ENCODE assay signal across 31 cellular contexts in genomic region chr17:8662076-8662831, GRCh38.
"Had no signal": no experiment of that assay in that cellular context is flagged by ENCODE, and none has a peak within 500 bp of the region (broad histone marks: within the 10 kb centered on the region; RNA-seq: fewer than 3 reads in every experiment).

No MANE protein-coding gene starts in this region.

- H3K27ac ChIP-seq: body of pancreas, breast epithelium, SJCRH30, SK-N-MC, VCaP had no signal

- H3K36me3 Mint-ChIP-seq: activated CD4-positive, alpha-beta memory T cell treated with anti-CD3 and anti-CD28 coated beads for 36 hours; activated naive CD4-positive, alpha-beta T cell treated with anti-CD3 and anti-CD28 coated beads, Interleukin-2, amount 10 ng/mL, durations not matched to agents 7 days and 5 days; activated naive CD8-positive, alpha-beta T cell had no signal

- FAIRE-seq: astrocyte had no signal

- H3K9me3 ChIP-seq: MG63, SJCRH30 had no signal

- H3K27ac Mint-ChIP-seq: activated B cell treated with CpG ODN at 0.5 μM for 24 hours; activated CD4-positive, alpha-beta memory T cell treated with anti-CD3 and anti-CD28 coated beads for 36 hours; activated naive CD4-positive, alpha-beta T cell treated with anti-CD3 and anti-CD28 coated beads, Interleukin-2, amount 10 ng/mL, durations not matched to agents 7 days and 5 days; activated naive CD8-positive, alpha-beta T cell; activated naive CD8-positive, alpha-beta T cell treated with anti-CD3 and anti-CD28 coated beads, Interleukin-2, amount 50 U/mL, for 24 hours had no signal

- H3K9me3 Mint-ChIP-seq: activated B cell treated with CpG ODN at 0.5 μM for 24 hours had no signal

- H3K4me3 ChIP-seq: body of pancreas, breast epithelium, MG63, SJCRH30, SK-N-MC had no signal

- H3K4me1 Mint-ChIP-seq: activated B cell treated with CpG ODN at 0.5 μM for 24 hours; activated naive CD4-positive, alpha-beta T cell treated with anti-CD3 and anti-CD28 coated beads, Interleukin-2, amount 10 ng/mL, durations not matched to agents 7 days and 5 days had no signal

- ATAC-seq: activated naive CD8-positive, alpha-beta T cell treated with anti-CD3 and anti-CD28 coated beads, Interleukin-2, amount 50 U/mL, for 24 hours; body of pancreas; Panc1 had no signal

- H3K4me1 ChIP-seq: body of pancreas, breast epithelium, SJCRH30 had no signal

- H3K27me3 ChIP-seq: body of pancreas, breast epithelium, SJCRH30 had no signal

- H3K4me3 Mint-ChIP-seq: activated B cell treated with CpG ODN at 0.5 μM for 24 hours; activated CD4-positive, alpha-beta memory T cell treated with anti-CD3 and anti-CD28 coated beads for 36 hours; activated naive CD4-positive, alpha-beta T cell treated with anti-CD3 and anti-CD28 coated beads, Interleukin-2, amount 10 ng/mL, durations not matched to agents 7 days and 5 days; activated naive CD8-positive, alpha-beta T cell; activated naive CD8-positive, alpha-beta T cell treated with anti-CD3 and anti-CD28 coated beads, Interleukin-2, amount 50 U/mL, for 24 hours had no signal

- H3K36me3 ChIP-seq: breast epithelium, MG63, SJCRH30 had no signal

- DNase-seq: activated B cell treated with CpG ODN at 0.5 μM for 24 hours; activated CD4-positive, alpha-beta memory T cell treated with anti-CD3 and anti-CD28 coated beads for 36 hours; activated CD4-positive, alpha-beta T cell treated with anti-CD3 and anti-CD28 coated beads for 4 hours; activated CD4-positive, alpha-beta T cell treated with anti-CD3 and anti-CD28 coated beads, Interleukin-2, amount 50 U/mL, for 1 hour; activated CD4-positive, CD25-positive, alpha-beta regulatory T cell treated with anti-CD3 and anti-CD28 coated beads, Interleukin-2, amount 50 U/mL, for 72 hours; activated CD8-positive, alpha-beta memory T cell treated with anti-CD3 and anti-CD28 coated beads, Interleukin-2, amount 50 U/mL, for 48 hours; activated effector memory CD4-positive, alpha-beta T cell treated with Interleukin-2 at 50 U/mL for 16 hours; activated naive CD4-positive, alpha-beta T cell treated with anti-CD3 and anti-CD28 coated beads, Interleukin-2, amount 10 ng/mL, durations not matched to agents 7 days and 5 days; activated naive CD8-positive, alpha-beta T cell treated with anti-CD3 and anti-CD28 coated beads, Interleukin-2, amount 50 U/mL, for 24 hours; activated T-cell treated with anti-CD3 and anti-CD28 coated beads, Interleukin-2, amount 50 U/mL, for 48 hours; body of pancreas; Kasumi-1; KG1; MG63; NCI-H1048; NCI-H1105 treated with DMSO at 0.1 percent for 48 hours; NCI-H1436; NCI-H1694; NCI-H1930; NCI-H2081 treated with DMSO at 0.1 percent for 48 hours; NCI-H226; NCI-H446 treated with DMSO at 0.1 percent for 48 hours; NCI-H524 treated with DMSO at 0.1 percent for 48 hours; SHP77; SJCRH30 had no signal
